In the genomic region with DNA sequence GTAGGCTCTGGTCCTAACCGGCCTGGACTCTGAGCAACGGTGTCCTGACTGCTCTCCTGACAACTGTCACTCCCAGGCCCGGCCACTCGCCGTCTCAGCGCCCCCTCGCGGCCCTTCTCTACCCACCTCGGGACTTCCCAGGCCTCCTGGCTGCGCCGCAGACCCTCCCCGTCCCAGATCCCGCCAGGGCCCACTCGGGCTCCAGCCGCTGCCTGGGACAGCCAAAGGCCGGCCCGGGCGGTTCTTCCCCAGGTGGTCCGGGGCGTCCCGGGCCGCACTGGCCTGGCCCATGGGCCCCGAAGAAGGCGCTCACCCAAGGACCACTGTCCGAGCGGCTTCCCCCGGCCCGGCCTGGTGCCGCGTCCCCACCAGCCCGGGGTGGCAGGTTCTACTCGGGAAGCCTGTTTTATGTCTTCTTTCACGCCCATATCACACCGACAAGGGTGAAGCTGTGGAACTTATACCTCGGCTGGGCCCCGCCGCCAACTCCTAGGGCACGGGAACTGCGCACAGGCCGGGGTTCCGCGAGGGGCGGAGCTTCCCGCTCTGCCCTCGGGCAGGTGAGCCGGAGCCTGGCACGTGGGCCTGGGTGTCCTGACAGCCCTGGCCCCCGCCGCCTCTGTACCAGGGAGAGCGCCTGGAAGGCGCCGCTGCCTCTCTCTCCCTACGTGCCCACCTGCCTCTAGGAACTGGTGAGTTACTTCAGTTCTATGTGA, we compare ENCODE assay signal across 8 cellular contexts.
DNase-seq lines count a peak whose midpoint lies in the region; ATAC-seq, FAIRE-seq and TF ChIP-seq lines count a peak whose summit lies in the region.

No MANE protein-coding gene starts in this region.

- H4K20me1 ChIP-seq in Karpas-422 (ENCODE audit: insufficient read depth, low read depth, low read length): no peaks in the 10 kb centered on the region

- H3K9me3 Mint-ChIP-seq in activated CD4-positive, alpha-beta T cell treated with anti-CD3 and anti-CD28 coated beads for 36 hours (ENCODE audit: low read depth): no peaks in the 10 kb centered on the region

- H3K9me2 ChIP-seq in Karpas-422 (replicated peaks; ENCODE audit: insufficient read depth, low read length): no peaks in the 10 kb centered on the region

- FAIRE-seq in H54 (lab: Jason Lieb, UNC): no peak

- peaks cover 16% of the 10 kb centered on the region for H3K4me1 Mint-ChIP-seq in activated CD4-positive, alpha-beta T cell treated with anti-CD3 and anti-CD28 coated beads for 36 hours

- DNase-seq in DMS153 (lab: John Stamatoyannopoulos, UW): peak; percentile 59
- peak; percentile 75 for DNase-seq in Karpas-422
- peak; percentile 87 for DNase-seq in activated CD4-positive, alpha-beta T cell treated with anti-CD3 and anti-CD28 coated beads for 36 hours
- peak; percentile 42 for DNase-seq in choroid plexus epithelial cell (ENCODE audit: low read depth)
- DNase-seq in stimulated activated CD4-positive, alpha-beta T cell treated with anti-CD3 and anti-CD28 coated beads, Interleukin-2, amount 100 ng/mL, for 4 hours (ENCODE audit: low read depth): peak; percentile 65
- DNase-seq in H54 (ENCODE audit: insufficient read length, low spot score): no peak

- H3K36me3 Mint-ChIP-seq in activated CD4-positive, alpha-beta T cell treated with anti-CD3 and anti-CD28 coated beads for 36 hours (ENCODE audit: low read depth): no peaks in the 10 kb centered on the region

- H3K9ac ChIP-seq in Karpas-422 (ENCODE audit: low read length) (no peak overlapping the region), liver (ENCODE audit: low read depth in 1 of 2, low read length in 2 of 2) (peak overlapping the region; percentile 82 to 99)

- H3K27me3 ChIP-seq in Karpas-422 (ENCODE audit: low read length) (no peaks in the 10 kb centered on the region), liver (ENCODE audit: control insufficient read depth in 4 of 4, insufficient read depth in 4 of 4, low read length in 3 of 4) (no peaks in the 10 kb centered on the region)

- no peak for TF ChIP-seq POLR2A in H54 (IDR thresholded peaks at IDR 0.05; ENCODE audit: low read depth, low read length)

- TF ChIP-seq CTCF in choroid plexus epithelial cell (conservative IDR thresholded peaks at IDR 0.05; ENCODE audit: low read depth, low read length) (peak; percentile 78), liver (IDR thresholded peaks at IDR 0.05; ENCODE audit: low read depth, low read length, missing input control) (peak; percentile 71)

- H3K4me3 ChIP-seq in Karpas-422 (ENCODE audit: low read length) (no peak overlapping the region), choroid plexus epithelial cell (ENCODE audit: low read depth, low read length) (peak overlapping the region; percentile 62), liver (ENCODE audit: low read depth in 1 of 3, low read length in 3 of 3) (peak overlapping the region; percentile 59 to 80 (median 73))

- CTCF ChIA-PET in activated CD4-positive, alpha-beta T cell treated with anti-CD3 and anti-CD28 coated beads for 36 hours (lab: Charles Lee): interaction anchor here (0.7 to 1.8 kb wide), 4 partner anchors 10 to 32 kb away, joined by 3 to 9 read pairs (median 4); no protein-coding TSS in a partner anchor

- intact Hi-C loops in activated CD4-positive, alpha-beta T cell treated with anti-CD3 and anti-CD28 coated beads for 36 hours (cut with DNase I, micrococcal nuclease): loop anchor here in 1 of 2 experiments (2.0 kb wide), 1 partner anchor 1086 kb away; no protein-coding TSS in a partner anchor

- WGBS in liver: 4% methylated on average over 53 of the region's 53 CpGs

- peak overlapping the region; percentile 72 for H3K27ac Mint-ChIP-seq in activated CD4-positive, alpha-beta T cell treated with anti-CD3 and anti-CD28 coated beads for 36 hours

- H3K79me2 ChIP-seq in Karpas-422 (ENCODE audit: low read length): no peaks in the 10 kb centered on the region

- ATAC-seq in GM21528 (IDR thresholded peaks at IDR 0.05; ENCODE audit: low FRiP score, unreplicated experiment): peak; percentile 96
- peak; percentile 91 for ATAC-seq in activated CD4-positive, alpha-beta T cell treated with anti-CD3 and anti-CD28 coated beads for 36 hours

- H2AFZ ChIP-seq in Karpas-422 (ENCODE audit: low read length): no peak overlapping the region

- no peak overlapping the region for H3K27ac ChIP-seq in Karpas-422 (ENCODE audit: low read length)
- peak overlapping the region; percentile 97 to 99 for H3K27ac ChIP-seq in liver (ENCODE audit: low read depth in 1 of 2, low read length in 2 of 2)

- POLR2A ChIA-PET in activated CD4-positive, alpha-beta T cell treated with anti-CD3 and anti-CD28 coated beads for 36 hours (lab: Charles Lee): no interaction called here

- H3K36me3 ChIP-seq in Karpas-422 (ENCODE audit: insufficient read depth, low read length): no peaks in the 10 kb centered on the region
- no peaks in the 10 kb centered on the region for H3K36me3 ChIP-seq in liver (ENCODE audit: control insufficient read depth in 4 of 4, insufficient read depth in 3 of 4, low read depth in 1 of 4, low read length in 3 of 4)

- peaks cover 2% of the 10 kb centered on the region for H3K27me3 Mint-ChIP-seq in activated CD4-positive, alpha-beta T cell treated with anti-CD3 and anti-CD28 coated beads for 36 hours

- peaks cover 21% of the 10 kb centered on the region for H3K4me1 ChIP-seq in Karpas-422 (ENCODE audit: low read length)
- H3K4me1 ChIP-seq in liver (ENCODE audit: control insufficient read depth in 4 of 4, insufficient read depth in 4 of 4, low read length in 3 of 4): peaks cover 0 to 18% (median 9%) of the 10 kb centered on the region in 4 donors

- H3K9me3 ChIP-seq in Karpas-422 (ENCODE audit: low read length): no peaks in the 10 kb centered on the region
- H3K9me3 ChIP-seq in liver (ENCODE audit: control insufficient read depth in 4 of 4, low read length in 3 of 4): no peaks in the 10 kb centered on the region

- H3K4me2 ChIP-seq in Karpas-422 (ENCODE audit: low read depth, low read length, poor library complexity, severe bottlenecking): no peak overlapping the region

- H3K4me3 Mint-ChIP-seq in activated CD4-positive, alpha-beta T cell treated with anti-CD3 and anti-CD28 coated beads for 36 hours: peak overlapping the region; percentile 71

- TF ChIP-seq RAD21 in liver (IDR thresholded peaks at IDR 0.05): peak; percentile 82 to 87

TF ChIP-seq in liver, 16 proteins besides CTCF, POLR2A, EP300 and RAD21:
- TF ChIP-seq REST (IDR thresholded peaks at IDR 0.05) (peak; percentile 60), HNF4A (conservative IDR thresholded peaks at IDR 0.05) (peak; percentile 36 to 40), YY1 (IDR thresholded peaks at IDR 0.05) (peak; percentile 42), FOXA1 (IDR thresholded peaks at IDR 0.05) (no peak)
